In the genomic region with DNA sequence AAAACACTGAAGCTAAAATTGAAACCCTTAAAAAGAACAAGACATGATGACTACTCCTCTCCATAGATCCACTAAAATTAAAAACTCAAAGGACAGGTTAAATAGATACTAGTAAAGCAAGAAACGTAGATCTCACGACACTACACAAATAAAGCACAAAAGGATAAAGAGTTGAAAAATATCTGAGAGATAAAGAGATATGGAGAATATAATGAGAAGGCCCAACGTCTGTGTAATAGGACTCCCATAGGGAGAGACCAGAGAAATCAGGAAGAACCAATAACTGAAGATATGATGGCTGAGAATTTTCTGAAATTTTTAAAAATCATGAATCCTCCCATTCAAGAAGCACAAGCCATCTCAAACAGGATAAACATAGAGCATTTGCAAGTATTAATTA, we compare ENCODE assay signal across 39 cellular contexts. TPM values are rescaled to one million over a fixed set of nuclear protein-coding genes. Genes with fewer than 3 reads are reported as not detected.
"Had no signal": no experiment of that assay in that cellular context is flagged by ENCODE, and none has a peak within 500 bp of the region (broad histone marks: within the 10 kb centered on the region; RNA-seq: fewer than 3 reads in every experiment).

No MANE protein-coding gene starts in this region.

- H3K27ac Mint-ChIP-seq: activated B cell treated with CpG ODN at 0.5 μM for 24 hours; activated CD4-positive, alpha-beta memory T cell treated with anti-CD3 and anti-CD28 coated beads for 36 hours; activated CD4-positive, alpha-beta T cell treated with anti-CD3 and anti-CD28 coated beads, Interleukin-2, amount 10 ng/mL, durations not matched to agents 24 days and 14 days; activated CD8-positive, alpha-beta T cell treated with anti-CD3 and anti-CD28 coated beads for 36 hours; activated naive CD4-positive, alpha-beta T cell treated with anti-CD3 and anti-CD28 coated beads for 36 hours; activated naive CD4-positive, alpha-beta T cell treated with anti-CD3 and anti-CD28 coated beads, Interleukin-2, amount 50 U/mL, for 72 hours; activated naive CD8-positive, alpha-beta T cell treated with anti-CD3 and anti-CD28 coated beads for 36 hours; activated T-cell treated with anti-CD3 and anti-CD28 coated beads, Interleukin-2, amount 50 U/mL, for 72 hours; activated T-helper 1 cell treated with anti-CD3 and anti-CD28 coated beads, Interleukin-12 subunit alpha, Interleukin-12 subunit beta, Interleukin-2, Interleukin-4 antibody, amounts not matched to agents 30 ng/mL and 10 ng/mL and 1 ng/mL, durations not matched to agents 14 hours and 24 hours and 36 hours; activated T-helper 17 cell treated with anti-CD3 and anti-CD28 coated beads, Interleukin-2, amount 50 U/mL, for 72 hours; brain; T-cell; T-helper 17 cell had no signal

- H3K9me3 Mint-ChIP-seq: activated CD4-positive, alpha-beta memory T cell treated with anti-CD3 and anti-CD28 coated beads for 36 hours; activated CD4-positive, alpha-beta T cell treated with anti-CD3 and anti-CD28 coated beads, Interleukin-2, amount 10 ng/mL, durations not matched to agents 24 days and 14 days; activated CD8-positive, alpha-beta T cell treated with anti-CD3 and anti-CD28 coated beads for 36 hours; activated naive CD4-positive, alpha-beta T cell treated with anti-CD3 and anti-CD28 coated beads for 36 hours; activated naive CD8-positive, alpha-beta T cell treated with anti-CD3 and anti-CD28 coated beads for 36 hours; activated T-cell treated with anti-CD3 and anti-CD28 coated beads, Interleukin-2, amount 50 U/mL, for 4 hours; activated T-helper 1 cell treated with anti-CD3 and anti-CD28 coated beads, Interleukin-12 subunit alpha, Interleukin-12 subunit beta, Interleukin-2, Interleukin-4 antibody, amounts not matched to agents 30 ng/mL and 10 ng/mL and 1 ng/mL, durations not matched to agents 14 hours and 24 hours and 36 hours; activated T-helper 17 cell treated with anti-CD3 and anti-CD28 coated beads, Interleukin-2, amount 50 U/mL, for 72 hours had no signal

- H3K27ac ChIP-seq: adrenal gland, cardiac muscle cell, VCaP had no signal

- H3K4me1 Mint-ChIP-seq: activated B cell treated with CpG ODN at 0.5 μM for 24 hours; activated CD4-positive, alpha-beta T cell treated with anti-CD3 and anti-CD28 coated beads, Interleukin-2, amount 10 ng/mL, durations not matched to agents 24 days and 14 days; activated naive CD8-positive, alpha-beta T cell treated with anti-CD3 and anti-CD28 coated beads for 36 hours; activated T-helper 17 cell treated with anti-CD3 and anti-CD28 coated beads, Interleukin-2, amount 50 U/mL, for 72 hours; central memory CD8-positive, alpha-beta T cell; T-cell; T-helper 17 cell had no signal

- H3K4me3 Mint-ChIP-seq: activated B cell treated with CpG ODN at 0.5 μM for 24 hours; activated CD4-positive, alpha-beta memory T cell treated with anti-CD3 and anti-CD28 coated beads for 36 hours; activated CD4-positive, alpha-beta T cell treated with anti-CD3 and anti-CD28 coated beads, Interleukin-2, amount 10 ng/mL, durations not matched to agents 24 days and 14 days; activated CD8-positive, alpha-beta T cell treated with anti-CD3 and anti-CD28 coated beads for 36 hours; activated naive CD4-positive, alpha-beta T cell treated with anti-CD3 and anti-CD28 coated beads for 36 hours; activated naive CD8-positive, alpha-beta T cell treated with anti-CD3 and anti-CD28 coated beads for 36 hours; activated T-cell treated with anti-CD3 and anti-CD28 coated beads, Interleukin-2, amount 50 U/mL, for 4 hours; activated T-cell treated with anti-CD3 and anti-CD28 coated beads, Interleukin-2, amount 50 U/mL, for 72 hours; activated T-helper 1 cell treated with anti-CD3 and anti-CD28 coated beads, Interleukin-12 subunit alpha, Interleukin-12 subunit beta, Interleukin-2, Interleukin-4 antibody, amounts not matched to agents 30 ng/mL and 10 ng/mL and 1 ng/mL, durations not matched to agents 14 hours and 24 hours and 36 hours; activated T-helper 17 cell treated with anti-CD3 and anti-CD28 coated beads, Interleukin-2, amount 50 U/mL, for 72 hours; brain; central memory CD8-positive, alpha-beta T cell; T-cell; T-helper 17 cell had no signal

- H3K36me3 ChIP-seq: adrenal gland, cardiac muscle cell had no signal

- DNase-seq: activated B cell treated with CpG ODN at 0.5 μM for 24 hours; activated CD4-positive, alpha-beta memory T cell treated with anti-CD3 and anti-CD28 coated beads for 36 hours; activated CD4-positive, alpha-beta T cell treated with anti-CD3 and anti-CD28 coated beads for 4 hours; activated CD4-positive, alpha-beta T cell treated with anti-CD3 and anti-CD28 coated beads, Interleukin-2, amount 10 ng/mL, durations not matched to agents 24 days and 14 days; activated CD4-positive, alpha-beta T cell treated with anti-CD3 and anti-CD28 coated beads, Interleukin-2, amount 50 U/mL, for 1 hour; activated CD4-positive, alpha-beta T cell treated with anti-CD3 and anti-CD28 coated beads, Interleukin-2, amount 50 U/mL, for 4 hours; activated CD4-positive, CD25-positive, alpha-beta regulatory T cell treated with anti-CD3 and anti-CD28 coated beads, Interleukin-2, amount 50 U/mL, for 72 hours; activated CD8-positive, alpha-beta memory T cell treated with anti-CD3 and anti-CD28 coated beads, Interleukin-2, amount 50 U/mL, for 4 hours; activated CD8-positive, alpha-beta T cell treated with anti-CD3 and anti-CD28 coated beads for 36 hours; activated effector memory CD4-positive, alpha-beta T cell treated with anti-CD3 and anti-CD28 coated beads, Interleukin-2, amount 50 U/mL, for 16 hours; activated gamma-delta T cell treated with Interleukin-2 at 50 U/mL for 16 hours; activated naive CD4-positive, alpha-beta T cell; activated naive CD4-positive, alpha-beta T cell treated with anti-CD3 and anti-CD28 coated beads for 36 hours; activated naive CD4-positive, alpha-beta T cell treated with anti-CD3 and anti-CD28 coated beads, Interleukin-2, amount 50 U/mL, for 16 hours; activated naive CD8-positive, alpha-beta T cell treated with anti-CD3 and anti-CD28 coated beads for 36 hours; activated T-cell treated with anti-CD3 and anti-CD28 coated beads for 4 hours; activated T-cell treated with anti-CD3 and anti-CD28 coated beads, Interleukin-2, amount 50 U/mL, for 1 hour; activated T-cell treated with anti-CD3 and anti-CD28 coated beads, Interleukin-2, amount 50 U/mL, for 4 hours; activated T-cell treated with anti-CD3 and anti-CD28 coated beads, Interleukin-2, amount 50 U/mL, for 72 hours; adrenal gland; amniotic stem cell; aorta; caudate nucleus; cerebellar nuclear complex; T-cell; T-helper 17 cell; T1000 had no signal

- H3K4me3 ChIP-seq: adrenal gland, cardiac muscle cell had no signal

- H3K27me3 ChIP-seq: adrenal gland, cardiac muscle cell had no signal

- H3K36me3 Mint-ChIP-seq: activated CD4-positive, alpha-beta memory T cell treated with anti-CD3 and anti-CD28 coated beads for 36 hours; activated naive CD4-positive, alpha-beta T cell treated with anti-CD3 and anti-CD28 coated beads, Interleukin-2, amount 50 U/mL, for 72 hours; activated naive CD8-positive, alpha-beta T cell treated with anti-CD3 and anti-CD28 coated beads for 36 hours; T-cell had no signal

- H3K9me3 ChIP-seq: adrenal gland had no signal

- ATAC-seq: activated CD8-positive, alpha-beta T cell treated with anti-CD3 and anti-CD28 coated beads for 36 hours; activated naive CD4-positive, alpha-beta T cell treated with anti-CD3 and anti-CD28 coated beads, Interleukin-2, amount 50 U/mL, for 72 hours; activated T-cell treated with anti-CD3 and anti-CD28 coated beads, Interleukin-2, amount 50 U/mL, for 4 hours; activated T-cell treated with anti-CD3 and anti-CD28 coated beads, Interleukin-2, amount 50 U/mL, for 72 hours; activated T-helper 17 cell treated with anti-CD3 and anti-CD28 coated beads, Interleukin-2, amount 50 U/mL, for 72 hours; T-cell; T-helper 17 cell had no signal

- FAIRE-seq: bronchial epithelial cell, TTC549 had no signal

RNA-seq across cellular contexts. Expression of a gene that starts 45.6 kb away (rescaled TPM):
- total RNA-seq: activated CD4-positive, alpha-beta memory T cell treated with anti-CD3 and anti-CD28 coated beads for 36 hours; activated CD4-positive, alpha-beta T cell treated with anti-CD3 and anti-CD28 coated beads, Interleukin-2, amount 10 ng/mL, durations not matched to agents 24 days and 14 days; activated CD8-positive, alpha-beta memory T cell treated with anti-CD3 and anti-CD28 coated beads for 36 hours; activated CD8-positive, alpha-beta T cell treated with anti-CD3 and anti-CD28 coated beads for 36 hours; activated naive CD4-positive, alpha-beta T cell treated with anti-CD3 and anti-CD28 coated beads, Interleukin-2, amount 50 U/mL, for 72 hours; activated naive CD8-positive, alpha-beta T cell treated with anti-CD3 and anti-CD28 coated beads for 36 hours; activated T-cell treated with anti-CD3 and anti-CD28 coated beads, Interleukin-2, amount 50 U/mL, for 4 hours; activated T-helper 1 cell treated with anti-CD3 and anti-CD28 coated beads, Interleukin-12 subunit alpha, Interleukin-12 subunit beta, Interleukin-2, Interleukin-4 antibody, amounts not matched to agents 30 ng/mL and 10 ng/mL and 1 ng/mL, durations not matched to agents 14 hours and 24 hours and 36 hours; activated T-helper 17 cell treated with anti-CD3 and anti-CD28 coated beads, Interleukin-2, amount 50 U/mL, for 72 hours; T-helper 1 cell treated with Interleukin-12 subunit alpha and Interleukin-12 subunit beta and Interleukin-4 antibody, amounts not matched to agents 30 ng/mL and 1 ng/mL, for 36 hours; T-helper 2 cell treated with Interferon-gamma antibody and Interleukin-4, amounts not matched to agents 100 ng/mL and 5 ng/mL, for 36 hours had no signal
